ENCODE assay signal across 1 cellular context in the genomic region with DNA sequence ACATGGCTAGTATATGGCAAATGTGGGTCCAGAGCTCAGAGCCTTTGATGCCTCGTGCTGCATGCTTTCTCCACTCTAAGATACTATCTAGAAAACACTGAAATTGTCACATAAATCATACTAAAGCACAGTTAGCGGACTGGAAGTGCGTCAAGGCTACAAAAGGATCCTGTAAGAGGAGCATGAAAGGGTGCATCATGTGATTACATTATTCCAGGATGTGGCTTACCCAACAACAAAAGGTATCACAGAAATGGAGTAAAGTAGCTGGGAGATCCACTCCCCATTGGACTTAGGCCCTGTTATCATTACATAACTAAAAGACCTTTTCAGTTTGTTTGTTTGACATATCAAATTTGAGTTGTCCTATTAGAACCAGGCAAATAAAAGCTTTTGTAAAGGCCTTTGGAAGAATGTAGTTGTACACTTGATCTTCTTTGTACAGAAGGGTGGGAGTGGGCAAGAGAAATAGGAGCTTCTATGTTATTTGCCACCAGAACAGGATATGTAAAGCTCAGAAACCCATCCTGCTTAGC.
A peak's percentile ranks its signal among the peaks of the same experiment; 100 is the strongest.
TF ChIP-seq lines count a peak whose summit lies in the region.

No MANE protein-coding gene starts in this region.

TF ChIP-seq in HepG2, 621 proteins besides CTCF, POLR2A, EP300 and RAD21 (continued from another document):
- TF ChIP-seq, protein P1, sequence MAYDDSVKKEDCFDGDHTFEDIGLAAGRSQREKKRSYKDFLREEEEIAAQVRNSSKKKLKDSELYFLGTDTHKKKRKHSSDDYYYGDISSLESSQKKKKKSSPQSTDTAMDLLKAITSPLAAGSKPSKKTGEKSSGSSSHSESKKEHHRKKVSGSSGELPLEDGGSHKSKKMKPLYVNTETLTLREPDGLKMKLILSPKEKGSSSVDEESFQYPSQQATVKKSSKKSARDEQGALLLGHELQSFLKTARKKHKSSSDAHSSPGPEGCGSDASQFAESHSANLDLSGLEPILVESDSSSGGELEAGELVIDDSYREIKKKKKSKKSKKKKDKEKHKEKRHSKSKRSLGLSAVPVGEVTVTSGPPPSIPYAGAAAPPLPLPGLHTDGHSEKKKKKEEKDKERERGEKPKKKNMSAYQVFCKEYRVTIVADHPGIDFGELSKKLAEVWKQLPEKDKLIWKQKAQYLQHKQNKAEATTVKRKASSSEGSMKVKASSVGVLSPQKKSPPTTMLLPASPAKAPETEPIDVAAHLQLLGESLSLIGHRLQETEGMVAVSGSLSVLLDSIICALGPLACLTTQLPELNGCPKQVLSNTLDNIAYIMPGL (CRISPR knock-in tag; IDR thresholded peaks at IDR 0.05; ENCODE audit: borderline replicate concordance in 1 of 2, low read depth in 1 of 2), result peak; percentile 7 to 35; a peak in 1 of 4 replicates
- no peak for TF ChIP-seq ZFP37 (CRISPR knock-in tag; IDR thresholded peaks at IDR 0.05; ENCODE audit: borderline replicate concordance)
- TF ChIP-seq, protein P2, sequence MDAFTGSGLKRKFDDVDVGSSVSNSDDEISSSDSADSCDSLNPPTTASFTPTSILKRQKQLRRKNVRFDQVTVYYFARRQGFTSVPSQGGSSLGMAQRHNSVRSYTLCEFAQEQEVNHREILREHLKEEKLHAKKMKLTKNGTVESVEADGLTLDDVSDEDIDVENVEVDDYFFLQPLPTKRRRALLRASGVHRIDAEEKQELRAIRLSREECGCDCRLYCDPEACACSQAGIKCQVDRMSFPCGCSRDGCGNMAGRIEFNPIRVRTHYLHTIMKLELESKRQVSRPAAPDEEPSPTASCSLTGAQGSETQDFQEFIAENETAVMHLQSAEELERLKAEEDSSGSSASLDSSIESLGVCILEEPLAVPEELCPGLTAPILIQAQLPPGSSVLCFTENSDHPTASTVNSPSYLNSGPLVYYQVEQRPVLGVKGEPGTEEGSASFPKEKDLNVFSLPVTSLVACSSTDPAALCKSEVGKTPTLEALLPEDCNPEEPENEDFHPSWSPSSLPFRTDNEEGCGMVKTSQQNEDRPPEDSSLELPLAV (CRISPR knock-in tag; conservative IDR thresholded peaks at IDR 0.05; ENCODE audit: low read depth), result no peak
- TF ChIP-seq NCOA2 (CRISPR knock-in tag; IDR thresholded peaks at IDR 0.05), result peak; percentile 75
- TF ChIP-seq CBFB (CRISPR knock-in tag; IDR thresholded peaks at IDR 0.05), result no peak
- TF ChIP-seq MAFF (IDR thresholded peaks at IDR 0.05; ENCODE audit: low read depth, low read length), result no peak
- no peak for TF ChIP-seq ZBTB20 (CRISPR knock-in tag; IDR thresholded peaks at IDR 0.05; ENCODE audit: borderline replicate concordance, low read depth)
- TF ChIP-seq, protein P3, sequence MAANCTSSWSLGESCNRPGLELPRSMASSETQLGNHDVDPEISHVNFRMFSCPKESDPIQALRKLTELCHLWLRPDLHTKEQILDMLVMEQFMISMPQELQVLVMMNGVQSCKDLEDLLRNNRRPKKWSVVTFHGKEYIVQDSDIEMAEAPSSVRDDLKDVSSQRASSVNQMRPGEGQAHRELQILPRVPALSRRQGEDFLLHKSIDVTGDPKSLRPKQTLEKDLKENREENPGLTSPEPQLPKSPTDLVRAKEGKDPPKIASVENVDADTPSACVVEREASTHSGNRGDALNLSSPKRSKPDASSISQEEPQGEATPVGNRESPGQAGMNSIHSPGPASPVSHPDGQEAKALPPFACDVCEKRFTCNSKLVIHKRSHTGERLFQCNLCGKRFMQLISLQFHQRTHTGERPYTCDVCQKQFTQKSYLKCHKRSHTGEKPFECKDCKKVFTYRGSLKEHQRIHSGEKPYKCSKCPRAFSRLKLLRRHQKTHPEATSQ (CRISPR knock-in tag; IDR thresholded peaks at IDR 0.05; ENCODE audit: borderline replicate concordance), result no peak
- TF ChIP-seq ZEB1 (IDR thresholded peaks at IDR 0.05; ENCODE audit: insufficient replicate concordance, low read depth), result no peak
- TF ChIP-seq ARHGAP35 (CRISPR knock-in tag; IDR thresholded peaks at IDR 0.05; ENCODE audit: borderline replicate concordance), result no peak
- no peak for TF ChIP-seq PHB2 (IDR thresholded peaks at IDR 0.05; ENCODE audit: partially characterized antibody)
- no peak for TF ChIP-seq ZNF280D (CRISPR knock-in tag; IDR thresholded peaks at IDR 0.05)
- TF ChIP-seq PHF21A (CRISPR knock-in tag; IDR thresholded peaks at IDR 0.05), result peak; percentile 48; the same call in 1 of the 2 replicates
- 0 out of 2 replicates have a peak, but pooled peaks have one; percentile 30 for TF ChIP-seq MXD4 (CRISPR knock-in tag; IDR thresholded peaks at IDR 0.05)
- TF ChIP-seq TEAD2 (CRISPR knock-in tag; IDR thresholded peaks at IDR 0.05), result no peak
- TF ChIP-seq, protein P4, sequence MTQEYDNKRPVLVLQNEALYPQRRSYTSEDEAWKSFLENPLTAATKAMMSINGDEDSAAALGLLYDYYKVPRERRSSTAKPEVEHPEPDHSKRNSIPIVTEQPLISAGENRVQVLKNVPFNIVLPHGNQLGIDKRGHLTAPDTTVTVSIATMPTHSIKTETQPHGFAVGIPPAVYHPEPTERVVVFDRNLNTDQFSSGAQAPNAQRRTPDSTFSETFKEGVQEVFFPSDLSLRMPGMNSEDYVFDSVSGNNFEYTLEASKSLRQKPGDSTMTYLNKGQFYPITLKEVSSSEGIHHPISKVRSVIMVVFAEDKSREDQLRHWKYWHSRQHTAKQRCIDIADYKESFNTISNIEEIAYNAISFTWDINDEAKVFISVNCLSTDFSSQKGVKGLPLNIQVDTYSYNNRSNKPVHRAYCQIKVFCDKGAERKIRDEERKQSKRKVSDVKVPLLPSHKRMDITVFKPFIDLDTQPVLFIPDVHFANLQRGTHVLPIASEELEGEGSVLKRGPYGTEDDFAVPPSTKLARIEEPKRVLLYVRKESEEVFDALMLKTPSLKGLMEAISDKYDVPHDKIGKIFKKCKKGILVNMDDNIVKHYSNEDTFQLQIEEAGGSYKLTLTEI (CRISPR knock-in tag; conservative IDR thresholded peaks at IDR 0.05), result no peak
